In genomic region chr7:66668112-66668511, GRCh38 we compare ENCODE assay signal across 18 cellular contexts. TPM values are rescaled to one million over a fixed set of nuclear protein-coding genes. Genes with fewer than 3 reads are reported as not detected.
DNase-seq lines count a peak whose midpoint lies in the region; ATAC-seq and TF ChIP-seq lines count a peak whose summit lies in the region.
"Had no signal": no experiment of that assay in that cellular context is flagged by ENCODE, and none has a peak within 500 bp of the region (broad histone marks: within the 10 kb centered on the region; RNA-seq: fewer than 3 reads in every experiment).

No MANE protein-coding gene starts in this region.

- no peak overlapping the region for H3K56ac ChIP-seq in H9 (ENCODE audit: insufficient read length, low read depth, low read length)

- no peak overlapping the region for H4K5ac ChIP-seq in H9 (ENCODE audit: insufficient read length, low read depth, low read length)

- H4K91ac ChIP-seq in H9 (ENCODE audit: insufficient read length, low read depth, low read length): no peak overlapping the region

- H3K4me3 ChIP-seq in right cardiac atrium (ENCODE audit: low read length): no peak overlapping the region
- H3K4me3 ChIP-seq: PC-9 had no signal

- H3K79me2 ChIP-seq in H9 (ENCODE audit: insufficient read depth, low read length): peaks cover 2% of the 10 kb centered on the region; the same call in 1 of the 2 replicates

- H3K9me3 ChIP-seq in H9 (ENCODE audit: control insufficient read depth, low read depth, low read length) (no peaks in the 10 kb centered on the region), right cardiac atrium (ENCODE audit: control insufficient read depth, low read length) (no peaks in the 10 kb centered on the region)

- H3K4me3 Mint-ChIP-seq in activated T-cell treated with anti-CD3 and anti-CD28 coated beads, Interleukin-2, amount 50 U/mL, for 24 hours: no peak overlapping the region
- no peak overlapping the region; a peak in 1 of 5 replicates for H3K4me3 Mint-ChIP-seq in H9
- H3K4me3 Mint-ChIP-seq in progenitor cell of endocrine pancreas (ENCODE audit: low read depth): no peak overlapping the region

- H3K23me2 ChIP-seq in H9 (ENCODE audit: insufficient read length, low read depth, low read length, poor library complexity, severe bottlenecking): no peaks in the 10 kb centered on the region

- intact Hi-C loops in right cardiac atrium (cut with DNase I): no loop called here

- no peak overlapping the region for H2BK12ac ChIP-seq in H9 (ENCODE audit: insufficient read length, low read depth, low read length)

- H2BK20ac ChIP-seq in H9 (ENCODE audit: low read depth, low read length, poor library complexity, severe bottlenecking): no peak overlapping the region

- H3K27ac Mint-ChIP-seq in activated T-cell treated with anti-CD3 and anti-CD28 coated beads, Interleukin-2, amount 50 U/mL, for 24 hours: peak overlapping the region; percentile 65
- H3K27ac Mint-ChIP-seq in H9: peak overlapping the region in 2 of 3 experiments; percentile 49 to 63; a peak in 1 of 7 replicates
- H3K27ac Mint-ChIP-seq in progenitor cell of endocrine pancreas: peak overlapping the region; percentile 49

- ATAC-seq in right cardiac atrium (no peak), GM18511 (IDR thresholded peaks at IDR 0.05; ENCODE audit: unreplicated experiment) (no peak)

- H3K36me3 Mint-ChIP-seq in activated T-cell treated with anti-CD3 and anti-CD28 coated beads, Interleukin-2, amount 50 U/mL, for 24 hours (ENCODE audit: low read depth): peaks cover 20% of the 10 kb centered on the region
- peaks cover 8 to 15% (median 14%) of the 10 kb centered on the region in 3 experiments; a peak in 6 of 7 replicates for H3K36me3 Mint-ChIP-seq in H9 (ENCODE audit: insufficient read depth in 1 of 3, low read depth in 3 of 3)
- H3K36me3 Mint-ChIP-seq in progenitor cell of endocrine pancreas (ENCODE audit: insufficient read depth): peaks cover 3% of the 10 kb centered on the region

- no peak overlapping the region for H2AFZ ChIP-seq in H9 (ENCODE audit: low read length)
- H2AFZ ChIP-seq: PC-9 had no signal

- H4K8ac ChIP-seq in H9 (replicated peaks; ENCODE audit: insufficient read length, low read depth, low read length): no peak overlapping the region

- no peak overlapping the region for H2BK120ac ChIP-seq in H9 (ENCODE audit: low read depth, low read length, poor library complexity, severe bottlenecking)

- no peak overlapping the region for H3K4me2 ChIP-seq in H9 (ENCODE audit: insufficient read depth, insufficient read length, low read length)
- H3K4me2 ChIP-seq: PC-9 had no signal

- H3K4me1 ChIP-seq in H9 (ENCODE audit: insufficient read depth, low read length): no peaks in the 10 kb centered on the region
- H3K4me1 ChIP-seq in right cardiac atrium (ENCODE audit: control insufficient read depth, insufficient read depth, low read length): peaks cover 4% of the 10 kb centered on the region

- no peaks in the 10 kb centered on the region for H3K27me3 Mint-ChIP-seq in activated T-cell treated with anti-CD3 and anti-CD28 coated beads, Interleukin-2, amount 50 U/mL, for 24 hours
- no peaks in the 10 kb centered on the region for H3K27me3 Mint-ChIP-seq in H9 (ENCODE audit: low read depth)
- H3K27me3 Mint-ChIP-seq in progenitor cell of endocrine pancreas: no peaks in the 10 kb centered on the region

- H3K79me1 ChIP-seq in H9 (ENCODE audit: insufficient read depth, low read depth, low read length, poor library complexity, severe bottlenecking): no peaks in the 10 kb centered on the region

- H3K27me3 ChIP-seq in H9 (ENCODE audit: insufficient read depth, low read length): no peaks in the 10 kb centered on the region
- no peaks in the 10 kb centered on the region for H3K27me3 ChIP-seq in right cardiac atrium (ENCODE audit: control insufficient read depth, insufficient read depth)

- no peak overlapping the region for H2AK5ac ChIP-seq in H9 (ENCODE audit: insufficient read length, low read length)

- no peak overlapping the region for H3K23ac ChIP-seq in H9 (ENCODE audit: insufficient read length, low read depth, low read length)

- H3K9me3 Mint-ChIP-seq in activated T-cell treated with anti-CD3 and anti-CD28 coated beads, Interleukin-2, amount 50 U/mL, for 24 hours: no peaks in the 10 kb centered on the region
- H3K9me3 Mint-ChIP-seq in H9 (no peaks in the 10 kb centered on the region; a peak in 1 of 5 replicates), progenitor cell of endocrine pancreas (ENCODE audit: low read depth) (no peaks in the 10 kb centered on the region)

- no peak overlapping the region for H3K4ac ChIP-seq in H9 (ENCODE audit: low read depth, low read length)

- no peak overlapping the region for H3K9ac ChIP-seq in H9 (ENCODE audit: extremely low read depth, insufficient read length, low read length)

- TF ChIP-seq CTCF in H9 (conservative IDR thresholded peaks at IDR 0.05): no peak
- no peak for TF ChIP-seq CTCF in progenitor cell of endocrine pancreas (IDR thresholded peaks at IDR 0.05; ENCODE audit: unreplicated experiment)

- DNase-seq in activated T-cell treated with anti-CD3 and anti-CD28 coated beads, Interleukin-2, amount 50 U/mL, for 24 hours: no peak
- no peak for DNase-seq in activated T-cell treated with anti-CD3 and anti-CD28 coated beads, Interleukin-2, amount 50 U/mL, for 48 hours
- DNase-seq in H9 (no peak), progenitor cell of endocrine pancreas (ENCODE audit: low spot score, unreplicated experiment) (no peak), right cardiac atrium (no peak)
- DNase-seq: DMS153, EL, GOT3, KG1, NCI-H1048, NCI-H1436 treated with DMSO at 0.1 percent for 48 hours, NCI-H2029 treated with DMSO at 0.1 percent for 48 hours, NCI-H2171 treated with DMSO at 0.1 percent for 48 hours, NCI-H446 treated with DMSO at 0.1 percent for 48 hours, NCI-H774, PC-9 had no signal

- no peak overlapping the region for H3K18ac ChIP-seq in H9 (ENCODE audit: insufficient read length, low read depth, low read length)

- H4K20me1 ChIP-seq in H9 (ENCODE audit: control insufficient read depth, insufficient read depth, insufficient read length): no peaks in the 10 kb centered on the region

- no CpG with 5 or more reads among the region's 7 CpGs for WGBS in H9 (ENCODE audit: extremely low coverage, insufficient read length, low lambda C conversion rate)
- 84% methylated on average over 7 of the region's 7 CpGs for WGBS in right cardiac atrium

- no peak overlapping the region for H2BK15ac ChIP-seq in H9 (ENCODE audit: low read depth, low read length)

- H3K27ac ChIP-seq in H9 (ENCODE audit: insufficient read length, low read depth, low read length) (no peak overlapping the region), cingulate gyrus (ENCODE audit: low read depth, low read length) (peak overlapping the region; percentile 97), right cardiac atrium (ENCODE audit: low read length) (no peak overlapping the region)
- H3K27ac ChIP-seq: PC-9 had no signal

- no peak overlapping the region for H3K14ac ChIP-seq in H9 (ENCODE audit: insufficient read depth, low read length)

- H3T11ph ChIP-seq in H9 (ENCODE audit: low read length): no peak overlapping the region

- H3K4me1 Mint-ChIP-seq in activated T-cell treated with anti-CD3 and anti-CD28 coated beads, Interleukin-2, amount 50 U/mL, for 24 hours (ENCODE audit: low read depth): peaks cover 4% of the 10 kb centered on the region
- peaks cover 0 to 4% of the 10 kb centered on the region in 2 experiments; a peak in 2 of 4 replicates for H3K4me1 Mint-ChIP-seq in H9
- H3K4me1 Mint-ChIP-seq in progenitor cell of endocrine pancreas (ENCODE audit: low read depth): peaks cover 9% of the 10 kb centered on the region

- H2BK5ac ChIP-seq in H9 (ENCODE audit: insufficient read length, low read length): no peak overlapping the region

RNA-seq across cellular contexts. Expression of gene KCTD7, which starts 39.4 kb away (rescaled TPM):
- 8.9 and 10.0 TPM in 2 replicates for total RNA-seq in H9 (2021)
- 8.5 and 12.3 TPM in 2 replicates for total RNA-seq in progenitor cell of endocrine pancreas
- total RNA-seq in right cardiac atrium: 10 to 100 TPM in 2 of 4 donors, 1 to 10 TPM in 2; 5.9 to 13.2 (median 10.2) TPM
- polyA plus RNA-seq in right cardiac atrium: 8.5 TPM
